1 cellular context compared by ENCODE assay signal in the genomic region with DNA sequence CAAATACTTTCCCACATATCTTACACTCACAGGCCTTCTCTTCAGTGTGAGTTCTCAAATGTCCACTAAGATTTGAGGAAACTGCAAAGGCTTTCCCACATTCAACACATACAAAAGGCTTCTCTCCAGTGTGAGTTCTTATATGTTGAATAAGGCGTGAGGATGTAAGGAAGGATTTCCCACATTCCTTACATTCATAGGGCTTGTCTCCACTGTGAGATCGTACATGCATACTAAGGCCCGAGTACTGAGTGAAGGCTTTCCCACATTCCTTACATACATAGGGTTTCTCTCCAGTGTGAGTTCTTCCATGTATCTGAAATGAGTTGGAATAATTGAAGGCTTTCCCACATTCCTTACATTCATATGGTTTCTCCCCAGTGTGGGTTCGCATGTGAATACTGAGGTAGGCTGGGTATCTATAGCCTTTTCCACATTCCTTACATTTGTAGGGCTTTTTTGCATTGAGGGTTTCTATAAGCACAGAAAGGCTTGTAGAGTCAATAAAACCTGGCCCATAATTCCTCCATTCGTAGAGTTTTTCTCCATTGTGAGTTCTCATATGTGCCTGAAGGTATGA.
TF ChIP-seq lines count a peak whose summit lies in the region.

No MANE protein-coding gene starts in this region.

TF ChIP-seq in K562, 482 proteins besides CTCF, POLR2A, EP300 and RAD21:
- TF ChIP-seq, protein P1, sequence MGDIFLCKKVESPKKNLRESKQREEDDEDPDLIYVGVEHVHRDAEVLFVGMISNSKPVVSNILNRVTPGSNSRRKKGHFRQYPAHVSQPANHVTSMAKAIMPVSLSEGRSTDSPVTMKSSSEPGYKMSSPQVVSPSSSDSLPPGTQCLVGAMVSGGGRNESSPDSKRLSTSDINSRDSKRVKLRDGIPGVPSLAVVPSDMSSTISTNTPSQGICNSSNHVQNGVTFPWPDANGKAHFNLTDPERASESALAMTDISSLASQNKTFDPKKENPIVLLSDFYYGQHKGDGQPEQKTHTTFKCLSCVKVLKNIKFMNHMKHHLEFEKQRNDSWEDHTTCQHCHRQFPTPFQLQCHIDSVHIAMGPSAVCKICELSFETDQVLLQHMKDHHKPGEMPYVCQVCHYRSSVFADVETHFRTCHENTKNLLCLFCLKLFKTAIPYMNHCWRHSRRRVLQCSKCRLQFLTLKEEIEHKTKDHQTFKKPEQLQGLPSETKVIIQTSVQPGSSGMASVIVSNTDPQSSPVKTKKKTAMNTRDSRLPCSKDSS (IDR thresholded peaks at IDR 0.05; ENCODE audit: low read depth, partially characterized antibody), result peak; percentile 95
- TF ChIP-seq SOX6 (IDR thresholded peaks at IDR 0.05), result 0 out of 2 replicates have a peak, but pooled peaks have one; percentile 41
- TF ChIP-seq ATF3 (IDR thresholded peaks at IDR 0.05), result 0 out of 2 replicates have a peak, but pooled peaks have one; percentile 12
- no peak for TF ChIP-seq ATF3 (CRISPR knock-in tag; conservative IDR thresholded peaks at IDR 0.05)
- TF ChIP-seq TRIM28 (IDR thresholded peaks at IDR 0.05), result peak; percentile 95
- peak; percentile 98 for TF ChIP-seq ZNF75A (CRISPR knock-in tag; IDR thresholded peaks at IDR 0.05)
- peak; percentile 88 for TF ChIP-seq XRCC3 (IDR thresholded peaks at IDR 0.05)
- TF ChIP-seq ZEB2 (IDR thresholded peaks at IDR 0.05), result peak; percentile 52; the same call in 1 of the 2 replicates
- TF ChIP-seq CBX3 (IDR thresholded peaks at IDR 0.05; ENCODE audit: borderline replicate concordance in 1 of 2, low read length in 2 of 2), result peak in 1 of 2 experiments; percentile 88; a peak in 2 of 3 replicates
- peak; percentile 60; the same call in 1 of the 2 replicates for TF ChIP-seq TEAD2 (tag; IDR thresholded peaks at IDR 0.05)
- peak; percentile 77; the same call in 1 of the 2 replicates for TF ChIP-seq CBX1 (IDR thresholded peaks at IDR 0.05; ENCODE audit: low read depth)
- TF ChIP-seq TEAD4 (IDR thresholded peaks at IDR 0.05; ENCODE audit: low read length), result peak; percentile 52; the same call in 1 of the 2 replicates
- TF ChIP-seq TEAD4 (CRISPR knock-in tag; IDR thresholded peaks at IDR 0.05; ENCODE audit: borderline replicate concordance), result no peak
- TF ChIP-seq ZNF316 (IDR thresholded peaks at IDR 0.05), result no peak
- peak in 1 of 2 experiments; percentile 71; a peak in 2 of 4 replicates for TF ChIP-seq TRIM24 (IDR thresholded peaks at IDR 0.05)
- TF ChIP-seq CBX5 (IDR thresholded peaks at IDR 0.05; ENCODE audit: borderline replicate concordance, low read depth), result peak; percentile 86
- TF ChIP-seq EZH2 (IDR thresholded peaks at IDR 0.05; ENCODE audit: borderline replicate concordance, low read depth, low read length), result no peak
- TF ChIP-seq ZNF274 (IDR thresholded peaks at IDR 0.05; ENCODE audit: borderline replicate concordance, low read depth, low read length), result peak; percentile 97
- TF ChIP-seq CUX1 (CRISPR knock-in tag; IDR thresholded peaks at IDR 0.05), result no peak
- no peak for TF ChIP-seq FOXA1 (IDR thresholded peaks at IDR 0.05; ENCODE audit: borderline replicate concordance)
